9 cellular contexts compared by ENCODE assay signal in genomic region chr12:18165889-18166288, GRCh38.
DNase-seq lines count a peak whose midpoint lies in the region; ATAC-seq, FAIRE-seq and TF ChIP-seq lines count a peak whose summit lies in the region.
"Had no signal": no experiment of that assay in that cellular context is flagged by ENCODE, and none has a peak within 500 bp of the region (broad histone marks: within the 10 kb centered on the region; RNA-seq: fewer than 3 reads in every experiment).

No MANE protein-coding gene starts in this region.

- H3K4me3 Mint-ChIP-seq in activated T-cell treated with anti-CD3 and anti-CD28 coated beads, Interleukin-2, amount 50 U/mL, for 4 hours = peak overlapping the region; percentile 54
- H3K4me3 Mint-ChIP-seq: neural crest cell had no signal

- H3K9me3 ChIP-seq in SK-N-MC (ENCODE audit: low read depth, low read length) = no peaks in the 10 kb centered on the region
- H3K9me3 ChIP-seq in skeletal muscle satellite cell (replicated peaks; ENCODE audit: low read length) = no peaks in the 10 kb centered on the region

- no peak overlapping the region for H3K27ac ChIP-seq in SK-N-MC

- H3K9ac ChIP-seq in SK-N-MC (ENCODE audit: insufficient read length) (no peak overlapping the region), skeletal muscle satellite cell (ENCODE audit: low read depth, low read length) (peak overlapping the region; percentile 43)

- no peaks in the 10 kb centered on the region for H3K27me3 Mint-ChIP-seq in activated T-cell treated with anti-CD3 and anti-CD28 coated beads, Interleukin-2, amount 50 U/mL, for 4 hours (ENCODE audit: low read depth)

- H3K36me3 ChIP-seq in SK-N-MC (ENCODE audit: insufficient read depth, low read length) (no peaks in the 10 kb centered on the region), skeletal muscle satellite cell (ENCODE audit: insufficient read depth, low read length) (no peaks in the 10 kb centered on the region)

- no peaks in the 10 kb centered on the region for H3K27me3 ChIP-seq in skeletal muscle satellite cell (ENCODE audit: control insufficient read depth, insufficient read depth, low read length)

- peak overlapping the region; percentile 76 for H3K4me2 ChIP-seq in skeletal muscle satellite cell (ENCODE audit: low read length)

- H3K9me3 Mint-ChIP-seq in activated T-cell treated with anti-CD3 and anti-CD28 coated beads, Interleukin-2, amount 50 U/mL, for 4 hours = no peaks in the 10 kb centered on the region

- peak in 1 of 2 donors; percentile 33 for ATAC-seq in activated T-cell treated with anti-CD3 and anti-CD28 coated beads, Interleukin-2, amount 50 U/mL, for 4 hours
- ATAC-seq in HG02852 (IDR thresholded peaks at IDR 0.05; ENCODE audit: unreplicated experiment) = peak; percentile 39
- no peak for ATAC-seq in omental fat pad (ENCODE audit: low FRiP score)

- peaks cover 10% of the 10 kb centered on the region for H3K4me1 Mint-ChIP-seq in activated T-cell treated with anti-CD3 and anti-CD28 coated beads, Interleukin-2, amount 50 U/mL, for 4 hours (ENCODE audit: low read depth)
- H3K4me1 Mint-ChIP-seq: neural crest cell had no signal

- FAIRE-seq in H54 (lab: Jason Lieb, UNC) = no peak

- TF ChIP-seq POLR2A in H54 (IDR thresholded peaks at IDR 0.05; ENCODE audit: low read depth, low read length) = no peak

- H3K36me3 Mint-ChIP-seq in activated T-cell treated with anti-CD3 and anti-CD28 coated beads, Interleukin-2, amount 50 U/mL, for 4 hours (ENCODE audit: insufficient read depth) = no peaks in the 10 kb centered on the region

- peak overlapping the region; percentile 16; the same call in 1 of the 2 replicates for H3K4me3 ChIP-seq in SK-N-MC
- peak overlapping the region; percentile 60 for H3K4me3 ChIP-seq in skeletal muscle satellite cell (ENCODE audit: low read length)

- no peak for DNase-seq in activated T-cell treated with anti-CD3 and anti-CD28 coated beads, Interleukin-2, amount 50 U/mL, for 4 hours
- no peak for DNase-seq in activated T-cell treated with anti-CD3 and anti-CD28 coated beads for 4 hours
- no peak for DNase-seq in SK-N-MC (ENCODE audit: low read depth, low spot score)
- DNase-seq in H54 (ENCODE audit: insufficient read length, low spot score) = no peak
- DNase-seq in omental fat pad (ENCODE audit: low spot score) = no peak
- no peak for DNase-seq in superior temporal gyrus (ENCODE audit: extremely low spot score)

- no peak for TF ChIP-seq CTCF in omental fat pad (IDR thresholded peaks at IDR 0.05)

- H3K4me1 ChIP-seq in skeletal muscle satellite cell (ENCODE audit: control insufficient read depth, insufficient read depth, low read length) = peaks cover 10% of the 10 kb centered on the region
